ENCODE assay signal across 21 cellular contexts in genomic region chrX:11893933-11894710, GRCh38.
"Had no signal": no experiment of that assay in that cellular context is flagged by ENCODE, and none has a peak within 500 bp of the region (broad histone marks: within the 10 kb centered on the region; RNA-seq: fewer than 3 reads in every experiment).

No MANE protein-coding gene starts in this region.

- H3K4me3 ChIP-seq: coronary artery, mucosa of descending colon, smooth muscle cell, testis, uterus had no signal

- ATAC-seq: activated CD4-positive, CD25-positive, alpha-beta regulatory T cell treated with anti-CD3 and anti-CD28 coated beads, Interleukin-2, amount 50 U/mL, for 24 hours; activated T-cell treated with anti-CD3 and anti-CD28 coated beads, Interleukin-2, amount 50 U/mL, for 72 hours; mucosa of descending colon; sciatic nerve; stimulated activated memory B cell treated with anti-CD40 and anti-IgM and Interleukin-4, amounts not matched to agents 10 μg/mL and 1 μg/mL and 100 μg/mL, for 72 hours had no signal

- H3K27ac ChIP-seq: coronary artery, epithelial cell of prostate, testis, uterus, VCaP had no signal

- DNase-seq: activated CD4-positive, alpha-beta memory T cell treated with anti-CD3 and anti-CD28 coated beads, Interleukin-2, amount 10 ng/mL, durations not matched to agents 7 days and 5 days; activated CD4-positive, alpha-beta T cell treated with anti-CD3 and anti-CD28 coated beads, Interleukin-2, amount 10 ng/mL, durations not matched to agents 24 days and 14 days; activated effector memory CD4-positive, alpha-beta T cell treated with anti-CD3 and anti-CD28 coated beads, Interleukin-2, amount 50 U/mL, for 16 hours; activated T-cell treated with anti-CD3 and anti-CD28 coated beads, Interleukin-2, amount 50 U/mL, for 72 hours; anterior cingulate cortex; endodermal cell; mesendoderm; mucosa of descending colon; occipital lobe; posterior cingulate gyrus; stimulated activated CD4-positive, alpha-beta T cell treated with anti-CD3 and anti-CD28 coated beads, Interleukin-15, amount 100 ng/mL, for 24 hours; testis; trophoblast cell; uterus had no signal

- H3K27me3 ChIP-seq: testis, uterus had no signal

- H3K4me1 ChIP-seq: testis, uterus had no signal
